Comparison of ENCODE assay signal across 28 cellular contexts in genomic region chr22:36206255-36206654, GRCh38. TPM values are rescaled to one million over a fixed set of nuclear protein-coding genes. Genes with fewer than 3 reads are reported as not detected.
"Had no signal": no experiment of that assay in that cellular context is flagged by ENCODE, and none has a peak within 500 bp of the region (broad histone marks: within the 10 kb centered on the region; RNA-seq: fewer than 3 reads in every experiment).

No MANE protein-coding gene starts in this region.

- H3K9ac ChIP-seq: parathyroid adenoma had no signal

- H3K27ac Mint-ChIP-seq: activated CD4-positive, alpha-beta T cell treated with anti-CD3 and anti-CD28 coated beads for 36 hours; activated CD8-positive, alpha-beta T cell treated with anti-CD3 and anti-CD28 coated beads, Interleukin-2, amount 10 ng/mL, durations not matched to agents 7 days and 5 days; activated naive CD4-positive, alpha-beta T cell treated with anti-CD3 and anti-CD28 coated beads for 36 hours; activated naive CD8-positive, alpha-beta T cell treated with anti-CD3 and anti-CD28 coated beads for 36 hours; activated T-helper 1 cell treated with anti-CD3 and anti-CD28 coated beads, Interleukin-12 subunit alpha, Interleukin-12 subunit beta, Interleukin-2, Interleukin-4 antibody, amounts not matched to agents 30 ng/mL and 10 ng/mL and 1 ng/mL, durations not matched to agents 14 hours and 24 hours and 36 hours; naive thymus-derived CD4-positive, alpha-beta T cell; T-helper 1 cell treated with Interleukin-12 subunit alpha and Interleukin-12 subunit beta and Interleukin-4 antibody, amounts not matched to agents 30 μg/mL and 1 μg/mL, for 36 hours had no signal

- DNase-seq: activated CD4-positive, alpha-beta T cell treated with anti-CD3 and anti-CD28 coated beads for 36 hours; activated CD4-positive, CD25-positive, alpha-beta regulatory T cell; activated CD8-positive, alpha-beta T cell treated with anti-CD3 and anti-CD28 coated beads, Interleukin-2, amount 10 ng/mL, durations not matched to agents 7 days and 5 days; activated effector memory CD4-positive, alpha-beta T cell treated with anti-CD3 and anti-CD28 coated beads, Interleukin-2, amount 50 U/mL, for 16 hours; activated naive CD4-positive, alpha-beta T cell treated with anti-CD3 and anti-CD28 coated beads for 36 hours; activated naive CD8-positive, alpha-beta T cell treated with anti-CD3 and anti-CD28 coated beads for 36 hours; adrenal gland; aorta; body of pancreas; effector memory CD4-positive, alpha-beta T cell; erythroblast; gastrocnemius medialis; left cardiac atrium; mammary epithelial cell; midbrain; naive thymus-derived CD4-positive, alpha-beta T cell; occipital lobe; stimulated activated CD4-positive, alpha-beta T cell treated with anti-CD3 and anti-CD28 coated beads, Interleukin-15, amount 100 ng/mL, for 24 hours; stimulated activated CD4-positive, alpha-beta T cell treated with anti-CD3 and anti-CD28 coated beads, Interleukin-2, amount 100 ng/mL, for 24 hours; stimulated activated naive CD4-positive, alpha-beta T cell; T1000; transverse colon had no signal

- H3K4me1 ChIP-seq: adrenal gland had no signal

- H3K4me3 Mint-ChIP-seq: activated CD4-positive, alpha-beta T cell treated with anti-CD3 and anti-CD28 coated beads for 36 hours; activated CD8-positive, alpha-beta T cell treated with anti-CD3 and anti-CD28 coated beads, Interleukin-2, amount 10 ng/mL, durations not matched to agents 7 days and 5 days; activated naive CD4-positive, alpha-beta T cell treated with anti-CD3 and anti-CD28 coated beads for 36 hours; activated naive CD8-positive, alpha-beta T cell treated with anti-CD3 and anti-CD28 coated beads for 36 hours; activated T-helper 1 cell treated with anti-CD3 and anti-CD28 coated beads, Interleukin-12 subunit alpha, Interleukin-12 subunit beta, Interleukin-2, Interleukin-4 antibody, amounts not matched to agents 30 ng/mL and 10 ng/mL and 1 ng/mL, durations not matched to agents 14 hours and 24 hours and 36 hours; naive thymus-derived CD4-positive, alpha-beta T cell; T-helper 1 cell treated with Interleukin-12 subunit alpha and Interleukin-12 subunit beta and Interleukin-4 antibody, amounts not matched to agents 30 μg/mL and 1 μg/mL, for 36 hours had no signal

- H3K9me3 ChIP-seq: adrenal gland, body of pancreas, gastrocnemius medialis, right atrium auricular region, transverse colon had no signal

- H3K27ac ChIP-seq: adrenal gland, body of pancreas, gastrocnemius medialis, hepatocyte, parathyroid adenoma, right atrium auricular region, transverse colon had no signal

- H3K36me3 ChIP-seq: adrenal gland, gastrocnemius medialis, right atrium auricular region, transverse colon had no signal

- H3K27me3 ChIP-seq: adrenal gland, body of pancreas, gastrocnemius medialis, hepatocyte, right atrium auricular region, transverse colon had no signal

- H3K9me3 Mint-ChIP-seq: activated naive CD4-positive, alpha-beta T cell treated with anti-CD3 and anti-CD28 coated beads for 36 hours had no signal

- H3K79me2 ChIP-seq: hepatocyte, parathyroid adenoma had no signal

- H3K4me2 ChIP-seq: hepatocyte had no signal

- ATAC-seq: activated CD4-positive, alpha-beta T cell treated with anti-CD3 and anti-CD28 coated beads for 36 hours; activated CD8-positive, alpha-beta T cell treated with anti-CD3 and anti-CD28 coated beads, Interleukin-2, amount 10 ng/mL, durations not matched to agents 7 days and 5 days; body of pancreas; gastrocnemius medialis; left cardiac atrium; naive thymus-derived CD4-positive, alpha-beta T cell had no signal

- H2AFZ ChIP-seq: hepatocyte, parathyroid adenoma had no signal

- H3K4me3 ChIP-seq: adrenal gland, body of pancreas, gastrocnemius medialis, hepatocyte, right atrium auricular region, transverse colon had no signal

RNA-seq across cellular contexts. Expression of gene APOL4, which starts 4.6 kb away (rescaled TPM):
- polyA plus RNA-seq: mammary epithelial cell; naive thymus-derived CD4-positive, alpha-beta T cell; neural cell had no signal

RNA-seq across cellular contexts. Expression of gene APOL2, which starts 33.1 kb away (rescaled TPM):
- polyA plus RNA-seq: neural cell had no signal

RNA-seq across cellular contexts. Expression of gene APOL3, which starts 45.7 kb away (rescaled TPM):
- polyA plus RNA-seq: neural cell had no signal

RNA-seq across cellular contexts. Expression of gene APOL1, which starts 46.7 kb away (rescaled TPM):
- polyA plus RNA-seq: neural cell had no signal
